Comparison of ENCODE assay signal across 9 cellular contexts in genomic region chr10:27741173-27742091, GRCh38. TPM values are rescaled to one million over a fixed set of nuclear protein-coding genes. Genes with fewer than 3 reads are reported as not detected.
DNase-seq lines count a peak whose midpoint lies in the region; FAIRE-seq and TF ChIP-seq lines count a peak whose summit lies in the region.
"Had no signal": no experiment of that assay in that cellular context is flagged by ENCODE, and none has a peak within 500 bp of the region (broad histone marks: within the 10 kb centered on the region; RNA-seq: fewer than 3 reads in every experiment).

No MANE protein-coding gene starts in this region.

- peak overlapping the region; percentile 64 for H3K9ac ChIP-seq in mucosa of stomach (ENCODE audit: low read length)

- FAIRE-seq in GM12892 (lab: Jason Lieb, UNC): no peak

- H3K4me3 ChIP-seq in mucosa of stomach (ENCODE audit: low read length) (no peak overlapping the region), uterus (peak overlapping the region; percentile 37 to 62), BE2C (ENCODE audit: low read depth, low read length) (no peak overlapping the region)

- peak; percentile 17 for DNase-seq in activated T-cell treated with anti-CD3 and anti-CD28 coated beads, Interleukin-2, amount 50 U/mL, for 1 hour
- DNase-seq in activated T-cell treated with anti-CD3 and anti-CD28 coated beads for 4 hours (no peak), uterus (peak; percentile 15 to 20), BE2C (no peak), GM12892 (ENCODE audit: insufficient read length) (no peak), NCI-H345 (lab: John Stamatoyannopoulos, UW) (no peak)

- intact Hi-C loops in dendritic cell treated with granulocyte-macrophage colony-stimulating factor and Interleukin-4, amounts not matched to agents 40 ng/mL and 50 ng/mL, for 4 days (cut with micrococcal nuclease): loop anchor here (1.0 to 10.0 kb wide), 3 partner anchors 438 to 653 kb away; no protein-coding TSS in a partner anchor
- intact Hi-C loops in uterus (cut with DNase I; ENCODE audit: low total_unique reads): loop anchor here (5.0 kb wide), 1 partner anchor 501 kb away; no protein-coding TSS in a partner anchor

- no peak for TF ChIP-seq POLR2A in uterus (IDR thresholded peaks at IDR 0.05)
- no peak for TF ChIP-seq POLR2A in GM12892 (IDR thresholded peaks at IDR 0.05; ENCODE audit: low read depth, low read length)

- H3K4me1 Mint-ChIP-seq in dendritic cell treated with granulocyte-macrophage colony-stimulating factor and Interleukin-4, amounts not matched to agents 40 ng/mL and 50 ng/mL, for 4 days (ENCODE audit: low read depth): peaks cover 45% of the 10 kb centered on the region

- H3K27me3 Mint-ChIP-seq in dendritic cell treated with granulocyte-macrophage colony-stimulating factor and Interleukin-4, amounts not matched to agents 40 ng/mL and 50 ng/mL, for 4 days: peaks cover 73% of the 10 kb centered on the region

- H3K27me3 ChIP-seq in mucosa of stomach (ENCODE audit: control insufficient read depth, insufficient read depth, low read length) (peaks cover 64% of the 10 kb centered on the region), uterus (peaks cover 7 to 13% of the 10 kb centered on the region in 2 donors), BE2C (peaks cover 65% of the 10 kb centered on the region)

- H3K4me1 ChIP-seq in mucosa of stomach (ENCODE audit: control insufficient read depth, insufficient read depth, low read length) (peaks cover 33% of the 10 kb centered on the region), uterus (peaks cover 4 to 18% of the 10 kb centered on the region in 2 donors), BE2C (no peaks in the 10 kb centered on the region)

- peak overlapping the region; percentile 78 for H3K4me3 Mint-ChIP-seq in dendritic cell treated with granulocyte-macrophage colony-stimulating factor and Interleukin-4, amounts not matched to agents 40 ng/mL and 50 ng/mL, for 4 days

- no peak for TF ChIP-seq CTCF in uterus (IDR thresholded peaks at IDR 0.05)
- no peak for TF ChIP-seq CTCF in BE2C (IDR thresholded peaks at IDR 0.05; ENCODE audit: low read depth, low read length)

- H3K27ac Mint-ChIP-seq in dendritic cell treated with granulocyte-macrophage colony-stimulating factor and Interleukin-4, amounts not matched to agents 40 ng/mL and 50 ng/mL, for 4 days: no peak overlapping the region

- no peaks in the 10 kb centered on the region for H3K36me3 Mint-ChIP-seq in dendritic cell treated with granulocyte-macrophage colony-stimulating factor and Interleukin-4, amounts not matched to agents 40 ng/mL and 50 ng/mL, for 4 days (ENCODE audit: low read depth)

- H3K27ac ChIP-seq in uterus: peak overlapping the region; percentile 85 to 89
- H3K27ac ChIP-seq: HL-60 had no signal

- no peaks in the 10 kb centered on the region for H3K9me3 Mint-ChIP-seq in dendritic cell treated with granulocyte-macrophage colony-stimulating factor and Interleukin-4, amounts not matched to agents 40 ng/mL and 50 ng/mL, for 4 days

- no peaks in the 10 kb centered on the region for H3K9me3 ChIP-seq in mucosa of stomach (ENCODE audit: control insufficient read depth, low read length)
- H3K9me3 ChIP-seq in uterus: no peaks in the 10 kb centered on the region
- no peaks in the 10 kb centered on the region for H3K9me3 ChIP-seq in BE2C

- no peaks in the 10 kb centered on the region for H3K36me3 ChIP-seq in mucosa of stomach (ENCODE audit: control insufficient read depth, insufficient read depth, low read length)
- no peaks in the 10 kb centered on the region for H3K36me3 ChIP-seq in uterus
- H3K36me3 ChIP-seq in BE2C: no peaks in the 10 kb centered on the region

RNA-seq across cellular contexts. Expression of gene MKX, which starts 4.2 kb away (rescaled TPM):
- total RNA-seq in uterus: 1 to 10 TPM; 4.4 to 7.6 (median 5.4) TPM
- polyA plus RNA-seq in BE2C (2012; ENCODE audit: insufficient read depth, insufficient read length, low read depth): not detected
- polyA plus RNA-seq in GM12892 (2012; ENCODE audit: missing spikeins): not detected

Comparison
In these comparisons a context has a peak if more than half of its experiments do, and no peak if none do; other contexts are left out.
1. DNase-seq: peak in activated T-cell treated with anti-CD3 and anti-CD28 coated beads, Interleukin-2, amount 50 U/mL, for 1 hour (single experiment) and uterus (2 of 2); none in activated T-cell treated with anti-CD3 and anti-CD28 coated beads for 4 hours (single experiment), BE2C (single experiment), GM12892 (single experiment) and NCI-H345 (single experiment).
2. H3K4me3 ChIP-seq: peak in uterus (2 of 2); none in mucosa of stomach (single experiment) and BE2C (single experiment).